In the genomic region with DNA sequence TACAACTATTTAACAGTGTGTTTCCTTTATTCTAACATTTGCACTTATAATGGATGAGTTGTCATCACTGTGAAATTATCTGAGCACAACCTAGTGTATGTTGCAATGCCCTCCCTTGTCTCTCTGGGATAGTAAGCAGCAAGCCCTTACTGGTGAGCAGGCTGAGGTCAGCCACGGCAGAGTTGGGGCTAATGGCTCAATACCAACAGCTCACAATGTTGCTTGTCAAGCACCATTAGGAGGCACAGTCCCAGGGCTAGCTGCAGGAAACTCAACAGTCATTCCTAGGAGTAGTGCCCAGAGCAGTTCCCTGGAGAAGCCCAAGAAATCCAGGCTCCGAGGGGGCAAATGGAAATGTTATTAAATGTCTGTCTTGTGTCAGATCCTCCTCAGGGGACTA, we compare ENCODE assay signal across 20 cellular contexts.
"Had no signal": no experiment of that assay in that cellular context is flagged by ENCODE, and none has a peak within 500 bp of the region (broad histone marks: within the 10 kb centered on the region; RNA-seq: fewer than 3 reads in every experiment).

No MANE protein-coding gene starts in this region.

- H3K4me3 ChIP-seq: MG63 had no signal

- H3K9me3 ChIP-seq: MG63, SK-N-SH had no signal

- FAIRE-seq: RCC 7860 had no signal

- H3K36me3 ChIP-seq: MG63 had no signal

- H3K27me3 ChIP-seq: MG63 had no signal

- DNase-seq: IMR-90, Karpas-422, KG1, MG63, NCI-H1092, NCI-H1105 treated with DMSO at 0.1 percent for 48 hours, NCI-H1417 treated with DMSO at 0.1 percent for 48 hours, NCI-H146, NCI-H1694 treated with DMSO at 0.1 percent for 48 hours, NCI-H1930, NCI-H2081, NCI-H2107, NCI-H2227 treated with DMSO at 0.1 percent for 48 hours, NCI-H524 treated with DMSO at 0.1 percent for 48 hours, NCI-H69, NCI-H774, RPMI8226, SHP77, SK-N-SH had no signal

- H3K4me2 ChIP-seq: SK-N-SH had no signal

- H3K9ac ChIP-seq: SK-N-SH had no signal
